17 cellular contexts compared by ENCODE assay signal in genomic region chr4:24003926-24004325, GRCh38.
DNase-seq lines count a peak whose midpoint lies in the region; ATAC-seq, FAIRE-seq and TF ChIP-seq lines count a peak whose summit lies in the region.
"Had no signal": no experiment of that assay in that cellular context is flagged by ENCODE, and none has a peak within 500 bp of the region (broad histone marks: within the 10 kb centered on the region; RNA-seq: fewer than 3 reads in every experiment).

No MANE protein-coding gene starts in this region.

- no peak for TF ChIP-seq CTCF in astrocyte (IDR thresholded peaks at IDR 0.05; ENCODE audit: insufficient read depth, low read depth, low read length)
- no peak for TF ChIP-seq CTCF in osteocyte (IDR thresholded peaks at IDR 0.05)
- no peak for TF ChIP-seq CTCF in left lung (IDR thresholded peaks at IDR 0.05)

- no peak overlapping the region for H3K27ac ChIP-seq in astrocyte (ENCODE audit: low read depth, low read length)
- H3K27ac ChIP-seq in left lung = no peak overlapping the region
- H3K27ac ChIP-seq: A549, Peyer's patch had no signal

- FAIRE-seq in astrocyte (lab: Jason Lieb, UNC) = peak; percentile 17
- FAIRE-seq: A549, GM19239 had no signal

- intact Hi-C loops in left lung (cut with DNase I) = no loop called here

- no peaks in the 10 kb centered on the region for H3K27me3 Mint-ChIP-seq in astrocyte (ENCODE audit: low read depth, unreplicated experiment)
- no peaks in the 10 kb centered on the region for H3K27me3 Mint-ChIP-seq in osteocyte (ENCODE audit: unreplicated experiment)

- H3K4me3 Mint-ChIP-seq in astrocyte (ENCODE audit: unreplicated experiment) (no peak overlapping the region), osteocyte (ENCODE audit: unreplicated experiment) (no peak overlapping the region)
- H3K4me3 Mint-ChIP-seq: CD14-positive monocyte had no signal

- H4K20me1 ChIP-seq in astrocyte (ENCODE audit: insufficient read depth, low read length) = no peaks in the 10 kb centered on the region

- H3K9me3 Mint-ChIP-seq in astrocyte (ENCODE audit: unreplicated experiment) (no peaks in the 10 kb centered on the region), osteocyte (ENCODE audit: unreplicated experiment) (no peaks in the 10 kb centered on the region)

- H3K9me3 ChIP-seq in astrocyte (ENCODE audit: insufficient read depth, low read depth, low read length) = no peaks in the 10 kb centered on the region
- no peaks in the 10 kb centered on the region for H3K9me3 ChIP-seq in left lung
- H3K9me3 ChIP-seq: A549, Peyer's patch had no signal

- no peak overlapping the region for H3K9ac ChIP-seq in astrocyte (ENCODE audit: low read length)

- peak; percentile 9 for DNase-seq in Daoy (ENCODE audit: low read depth)
- peak; percentile 35 for DNase-seq in astrocyte (ENCODE audit: low read depth)
- DNase-seq in fibroblast of the conjunctiva (ENCODE audit: low read depth) = peak; percentile 39
- no peak for DNase-seq in osteocyte (ENCODE audit: extremely low spot score, unreplicated experiment)
- DNase-seq in left lung = no peak
- DNase-seq in stimulated activated naive CD4-positive, alpha-beta T cell treated with Interleukin-2 at 50 U/mL for 16 hours (lab: John Stamatoyannopoulos, UW) = no peak
- no peak for DNase-seq in NCI-H2029 (lab: John Stamatoyannopoulos, UW)
- DNase-seq: COR-L47, DMS153, H7, KG1, NCI-H1092, Peyer's patch, Right ventricle myocardium superior had no signal

- H3K36me3 ChIP-seq in astrocyte (ENCODE audit: insufficient read depth, low read length) (no peaks in the 10 kb centered on the region), left lung (no peaks in the 10 kb centered on the region)
- H3K36me3 ChIP-seq: Peyer's patch had no signal

- peaks cover 7% of the 10 kb centered on the region for H3K4me1 ChIP-seq in astrocyte (ENCODE audit: insufficient read depth, low read length)
- no peaks in the 10 kb centered on the region for H3K4me1 ChIP-seq in left lung
- H3K4me1 ChIP-seq: A549, Peyer's patch had no signal

- H3K27me3 ChIP-seq in astrocyte (ENCODE audit: insufficient read depth, low read length) = no peaks in the 10 kb centered on the region
- no peaks in the 10 kb centered on the region for H3K27me3 ChIP-seq in left lung
- H3K27me3 ChIP-seq: Peyer's patch had no signal

- H3K27ac Mint-ChIP-seq in astrocyte (ENCODE audit: unreplicated experiment) = peak overlapping the region; percentile 22
- peak overlapping the region; percentile 66 for H3K27ac Mint-ChIP-seq in osteocyte (ENCODE audit: unreplicated experiment)
- H3K27ac Mint-ChIP-seq: CD14-positive monocyte had no signal

- no peaks in the 10 kb centered on the region for H3K79me2 ChIP-seq in astrocyte (ENCODE audit: insufficient read depth, low read length)

- H2AFZ ChIP-seq in astrocyte (ENCODE audit: low read depth, low read length) = no peak overlapping the region

- peak overlapping the region; percentile 22 for H3K4me2 ChIP-seq in astrocyte (ENCODE audit: low read length)
- H3K4me2 ChIP-seq: A549 had no signal

- H3K4me1 Mint-ChIP-seq in astrocyte (ENCODE audit: low read depth, unreplicated experiment) (peaks cover 24% of the 10 kb centered on the region), osteocyte (ENCODE audit: unreplicated experiment) (peaks cover 31% of the 10 kb centered on the region)
- H3K4me1 Mint-ChIP-seq: CD14-positive monocyte had no signal

- no peak for ATAC-seq in left lung
- ATAC-seq: A549 had no signal

- no peaks in the 10 kb centered on the region for H3K36me3 Mint-ChIP-seq in astrocyte (ENCODE audit: low read depth, unreplicated experiment)
- H3K36me3 Mint-ChIP-seq in osteocyte (ENCODE audit: unreplicated experiment) = no peaks in the 10 kb centered on the region
- H3K36me3 Mint-ChIP-seq: CD14-positive monocyte had no signal

- no peak overlapping the region for H3K4me3 ChIP-seq in astrocyte (ENCODE audit: insufficient read depth, low read depth, low read length)
- no peak overlapping the region for H3K4me3 ChIP-seq in left lung
- H3K4me3 ChIP-seq: A549, Peyer's patch had no signal

Comparison
In these comparisons a context has a peak if more than half of its experiments do, and no peak if none do; other contexts are left out.
1. DNase-seq: peak in Daoy (single experiment), astrocyte (single experiment) and fibroblast of the conjunctiva (single experiment); none in osteocyte (single experiment), left lung (0 of 2), stimulated activated naive CD4-positive, alpha-beta T cell treated with Interleukin-2 at 50 U/mL for 16 hours (single experiment) and NCI-H2029 (single experiment).